32 cellular contexts compared by ENCODE assay signal in genomic region chr1:210916548-210916947, GRCh38.
DNase-seq lines count a peak whose midpoint lies in the region; ATAC-seq, FAIRE-seq and TF ChIP-seq lines count a peak whose summit lies in the region.
"Had no signal": no experiment of that assay in that cellular context is flagged by ENCODE, and none has a peak within 500 bp of the region (broad histone marks: within the 10 kb centered on the region; RNA-seq: fewer than 3 reads in every experiment).

No MANE protein-coding gene starts in this region.

- H3K4me3 ChIP-seq in neural progenitor cell (no peak overlapping the region), pancreas (no peak overlapping the region)
- H3K4me3 ChIP-seq: A549; BLaER1; BLaER1 treated with 17β-estradiol and CSF1 and Interleukin-3, amounts not matched to agents 10 nM and 100 nM had no signal

- WGBS in pancreas, 2 donors = 70 to 75% methylated on average over 4 of the region's 4 CpGs

- H3F3A ChIP-seq in neural progenitor cell (ENCODE audit: low read depth) = peaks cover 20% of the 10 kb centered on the region

- H3K9ac ChIP-seq in neural progenitor cell = no peak overlapping the region
- H3K9ac ChIP-seq: BLaER1; BLaER1 treated with 17β-estradiol and CSF1 and Interleukin-3, amounts not matched to agents 10 nM and 100 nM had no signal

- H3K36me3 ChIP-seq in neural progenitor cell (no peaks in the 10 kb centered on the region), pancreas (no peaks in the 10 kb centered on the region)
- H3K36me3 ChIP-seq: BE2C; BLaER1; BLaER1 treated with 17β-estradiol and CSF1 and Interleukin-3, amounts not matched to agents 10 nM and 100 nM had no signal

- H3K4me3 Mint-ChIP-seq in neural progenitor cell = no peak overlapping the region
- H3K4me3 Mint-ChIP-seq: B cell; CD14-positive monocyte; CD4-positive, alpha-beta memory T cell; CD4-positive, alpha-beta T cell; CD4-positive, CD25-positive, alpha-beta regulatory T cell; CD8-positive, alpha-beta memory T cell; CD8-positive, alpha-beta T cell had no signal

- no peak overlapping the region for H3K4me2 ChIP-seq in neural progenitor cell
- H3K4me2 ChIP-seq: A549; BLaER1; BLaER1 treated with 17β-estradiol and CSF1 and Interleukin-3, amounts not matched to agents 10 nM and 100 nM had no signal

- H3K9me3 ChIP-seq in neural progenitor cell (ENCODE audit: low read depth) = no peaks in the 10 kb centered on the region
- H3K9me3 ChIP-seq in pancreas = no peaks in the 10 kb centered on the region
- H3K9me3 ChIP-seq: A549; BE2C; BLaER1; BLaER1 treated with 17β-estradiol and CSF1 and Interleukin-3, amounts not matched to agents 10 nM and 100 nM; Caco-2 had no signal

- peaks cover 2% of the 10 kb centered on the region for H3K27me3 Mint-ChIP-seq in neural progenitor cell (ENCODE audit: insufficient read depth, low read depth)
- H3K27me3 Mint-ChIP-seq: CD4-positive, CD25-positive, alpha-beta regulatory T cell had no signal

- H3K4me1 Mint-ChIP-seq in neural progenitor cell = peaks cover 8% of the 10 kb centered on the region
- H3K4me1 Mint-ChIP-seq: B cell; CD14-positive monocyte; CD4-positive, alpha-beta memory T cell; CD4-positive, CD25-positive, alpha-beta regulatory T cell; CD8-positive, alpha-beta memory T cell had no signal

- peak in 3 of 4 donors; percentile 18 to 51 (median 36) for ATAC-seq in pancreas
- no peak for ATAC-seq in HG02852 (IDR thresholded peaks at IDR 0.05; ENCODE audit: unreplicated experiment)
- ATAC-seq: A549; CD8-positive, alpha-beta T cell had no signal

- peak overlapping the region; percentile 68 for H2AFZ ChIP-seq in neural progenitor cell (replicated peaks)

- H3K9me3 Mint-ChIP-seq in neural progenitor cell = no peaks in the 10 kb centered on the region
- H3K9me3 Mint-ChIP-seq: CD4-positive, alpha-beta T cell; CD4-positive, CD25-positive, alpha-beta regulatory T cell; CD8-positive, alpha-beta T cell had no signal

- no peak overlapping the region for H3K27ac Mint-ChIP-seq in neural progenitor cell
- H3K27ac Mint-ChIP-seq: B cell; CD14-positive monocyte; CD4-positive, alpha-beta memory T cell; CD4-positive, alpha-beta T cell; CD4-positive, CD25-positive, alpha-beta regulatory T cell; CD8-positive, alpha-beta memory T cell; CD8-positive, alpha-beta T cell had no signal

- no peak for TF ChIP-seq CTCF in neural progenitor cell (IDR thresholded peaks at IDR 0.05)
- TF ChIP-seq CTCF in pancreas (IDR thresholded peaks at IDR 0.05) = no peak

- DNase-seq in neural progenitor cell (ENCODE audit: low spot score) (no peak), pancreas (no peak), activated gamma-delta T cell treated with Interleukin-2 at 50 U/mL for 16 hours (no peak)
- DNase-seq: 8988T; ACHN; AML-193; BE2C; C1 segment of cervical spinal cord; Caco-2; Calu3; CD4-positive, alpha-beta memory T cell; CD4-positive, alpha-beta T cell; CD4-positive, CD25-positive, alpha-beta regulatory T cell; CD8-positive, alpha-beta memory T cell; CD8-positive, alpha-beta T cell; COR-L47; DMS 273 treated with DMSO at 0.1 percent for 48 hours; DMS153; DMS53; DMS79; DMS79 treated with DMSO at 0.1 percent for 48 hours; DND-41; EL had no signal

- no peaks in the 10 kb centered on the region for H3K79me2 ChIP-seq in neural progenitor cell (ENCODE audit: low read depth)

- FAIRE-seq in pancreas (lab: Jason Lieb, UNC) = no peak
- FAIRE-seq: A204.1, A549 had no signal

- no peaks in the 10 kb centered on the region for H3K36me3 Mint-ChIP-seq in neural progenitor cell
- H3K36me3 Mint-ChIP-seq: CD14-positive monocyte; CD4-positive, alpha-beta memory T cell; CD4-positive, CD25-positive, alpha-beta regulatory T cell; CD8-positive, alpha-beta memory T cell; CD8-positive, alpha-beta T cell had no signal

- H3K27me3 ChIP-seq in neural progenitor cell (no peaks in the 10 kb centered on the region), pancreas (no peaks in the 10 kb centered on the region)
- H3K27me3 ChIP-seq: BE2C; BLaER1; BLaER1 treated with 17β-estradiol and CSF1 and Interleukin-3, amounts not matched to agents 10 nM and 100 nM had no signal

- H4K20me1 ChIP-seq in neural progenitor cell (ENCODE audit: low read depth) = no peaks in the 10 kb centered on the region
- H4K20me1 ChIP-seq: BLaER1; BLaER1 treated with 17β-estradiol and CSF1 and Interleukin-3, amounts not matched to agents 10 nM and 100 nM had no signal

- intact Hi-C loops in pancreas (cut with DNase I) = no loop called here

- no peak overlapping the region for H3K27ac ChIP-seq in neural progenitor cell
- peak overlapping the region in 1 of 4 donors; percentile 33 for H3K27ac ChIP-seq in pancreas
- H3K27ac ChIP-seq: 22Rv1; A549; BLaER1; BLaER1 treated with 17β-estradiol and CSF1 and Interleukin-3, amounts not matched to agents 10 nM and 100 nM; C4-2B had no signal

- H3K4me1 ChIP-seq in neural progenitor cell (peaks cover 27% of the 10 kb centered on the region), pancreas (peaks cover 0 to 3% (median 0%) of the 10 kb centered on the region in 3 donors)
- H3K4me1 ChIP-seq: A549; BLaER1; BLaER1 treated with 17β-estradiol and CSF1 and Interleukin-3, amounts not matched to agents 10 nM and 100 nM; Caco-2 had no signal
